Comparison of ENCODE assay signal across 1 cellular context in the genomic region with DNA sequence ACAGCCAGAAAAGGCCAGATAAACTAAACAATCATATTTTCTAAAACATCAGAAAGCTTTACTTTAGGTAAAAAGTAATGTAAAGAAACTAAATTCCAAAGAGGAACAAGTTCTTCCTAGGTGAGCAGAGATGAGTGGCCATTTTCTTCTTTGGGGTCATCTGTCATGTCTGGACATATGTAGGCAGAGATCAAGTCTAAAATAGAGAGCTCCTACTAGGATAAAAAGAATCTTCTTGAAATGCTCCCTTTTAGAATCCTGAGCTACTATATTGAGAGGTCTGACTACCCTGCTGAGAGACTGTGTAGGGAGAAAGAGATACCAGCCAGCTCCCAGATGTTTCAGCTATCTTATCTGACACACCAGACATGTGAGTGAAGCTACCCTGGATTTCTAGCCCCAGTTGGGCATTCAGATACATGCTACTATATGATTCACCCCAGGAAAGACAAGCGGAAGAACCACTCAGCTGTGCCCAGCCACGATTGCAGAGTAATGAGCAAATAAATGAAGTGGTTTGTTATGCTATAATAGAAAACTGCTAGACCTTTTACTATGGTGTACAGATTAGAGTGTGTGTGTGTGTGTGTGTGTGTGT.
TF ChIP-seq lines count a peak whose summit lies in the region.

No MANE protein-coding gene starts in this region.

TF ChIP-seq in K562, 482 proteins besides CTCF, POLR2A, EP300 and RAD21 (continued from another document and continues in another):
- TF ChIP-seq, protein P1, sequence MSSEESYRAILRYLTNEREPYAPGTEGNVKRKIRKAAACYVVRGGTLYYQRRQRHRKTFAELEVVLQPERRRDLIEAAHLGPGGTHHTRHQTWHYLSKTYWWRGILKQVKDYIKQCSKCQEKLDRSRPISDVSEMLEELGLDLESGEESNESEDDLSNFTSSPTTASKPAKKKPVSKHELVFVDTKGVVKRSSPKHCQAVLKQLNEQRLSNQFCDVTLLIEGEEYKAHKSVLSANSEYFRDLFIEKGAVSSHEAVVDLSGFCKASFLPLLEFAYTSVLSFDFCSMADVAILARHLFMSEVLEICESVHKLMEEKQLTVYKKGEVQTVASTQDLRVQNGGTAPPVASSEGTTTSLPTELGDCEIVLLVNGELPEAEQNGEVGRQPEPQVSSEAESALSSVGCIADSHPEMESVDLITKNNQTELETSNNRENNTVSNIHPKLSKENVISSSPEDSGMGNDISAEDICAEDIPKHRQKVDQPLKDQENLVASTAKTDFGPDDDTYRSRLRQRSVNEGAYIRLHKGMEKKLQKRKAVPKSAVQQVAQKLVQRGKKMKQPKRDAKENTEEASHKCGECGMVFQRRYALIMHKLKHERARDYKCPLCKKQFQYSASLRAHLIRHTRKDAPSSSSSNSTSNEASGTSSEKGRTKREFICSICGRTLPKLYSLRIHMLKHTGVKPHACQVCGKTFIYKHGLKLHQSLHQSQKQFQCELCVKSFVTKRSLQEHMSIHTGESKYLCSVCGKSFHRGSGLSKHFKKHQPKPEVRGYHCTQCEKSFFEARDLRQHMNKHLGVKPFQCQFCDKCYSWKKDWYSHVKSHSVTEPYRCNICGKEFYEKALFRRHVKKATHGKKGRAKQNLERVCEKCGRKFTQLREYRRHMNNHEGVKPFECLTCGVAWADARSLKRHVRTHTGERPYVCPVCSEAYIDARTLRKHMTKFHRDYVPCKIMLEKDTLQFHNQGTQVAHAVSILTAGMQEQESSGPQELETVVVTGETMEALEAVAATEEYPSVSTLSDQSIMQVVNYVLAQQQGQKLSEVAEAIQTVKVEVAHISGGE (CRISPR knock-in tag; IDR thresholded peaks at IDR 0.05): peak in 1 of 3 experiments; percentile 73; a peak in 2 of 6 replicates
- TF ChIP-seq, protein P2, sequence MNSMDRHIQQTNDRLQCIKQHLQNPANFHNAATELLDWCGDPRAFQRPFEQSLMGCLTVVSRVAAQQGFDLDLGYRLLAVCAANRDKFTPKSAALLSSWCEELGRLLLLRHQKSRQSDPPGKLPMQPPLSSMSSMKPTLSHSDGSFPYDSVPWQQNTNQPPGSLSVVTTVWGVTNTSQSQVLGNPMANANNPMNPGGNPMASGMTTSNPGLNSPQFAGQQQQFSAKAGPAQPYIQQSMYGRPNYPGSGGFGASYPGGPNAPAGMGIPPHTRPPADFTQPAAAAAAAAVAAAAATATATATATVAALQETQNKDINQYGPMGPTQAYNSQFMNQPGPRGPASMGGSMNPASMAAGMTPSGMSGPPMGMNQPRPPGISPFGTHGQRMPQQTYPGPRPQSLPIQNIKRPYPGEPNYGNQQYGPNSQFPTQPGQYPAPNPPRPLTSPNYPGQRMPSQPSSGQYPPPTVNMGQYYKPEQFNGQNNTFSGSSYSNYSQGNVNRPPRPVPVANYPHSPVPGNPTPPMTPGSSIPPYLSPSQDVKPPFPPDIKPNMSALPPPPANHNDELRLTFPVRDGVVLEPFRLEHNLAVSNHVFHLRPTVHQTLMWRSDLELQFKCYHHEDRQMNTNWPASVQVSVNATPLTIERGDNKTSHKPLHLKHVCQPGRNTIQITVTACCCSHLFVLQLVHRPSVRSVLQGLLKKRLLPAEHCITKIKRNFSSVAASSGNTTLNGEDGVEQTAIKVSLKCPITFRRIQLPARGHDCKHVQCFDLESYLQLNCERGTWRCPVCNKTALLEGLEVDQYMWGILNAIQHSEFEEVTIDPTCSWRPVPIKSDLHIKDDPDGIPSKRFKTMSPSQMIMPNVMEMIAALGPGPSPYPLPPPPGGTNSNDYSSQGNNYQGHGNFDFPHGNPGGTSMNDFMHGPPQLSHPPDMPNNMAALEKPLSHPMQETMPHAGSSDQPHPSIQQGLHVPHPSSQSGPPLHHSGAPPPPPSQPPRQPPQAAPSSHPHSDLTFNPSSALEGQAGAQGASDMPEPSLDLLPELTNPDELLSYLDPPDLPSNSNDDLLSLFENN (IDR thresholded peaks at IDR 0.05; ENCODE audit: low read depth in 2 of 2, low read length in 2 of 2): peak in 1 of 2 experiments; percentile 96; a peak in 2 of 4 replicates
- TF ChIP-seq RAD51 (IDR thresholded peaks at IDR 0.05; ENCODE audit: borderline replicate concordance, low read depth): 0 out of 2 replicates have a peak, but pooled peaks have one; percentile 9
- TF ChIP-seq ZNF311 (CRISPR knock-in tag; IDR thresholded peaks at IDR 0.05): peak; percentile 81
- TF ChIP-seq ELF2 (CRISPR knock-in tag; IDR thresholded peaks at IDR 0.05): no peak
- no peak for TF ChIP-seq RBM14 (IDR thresholded peaks at IDR 0.05; ENCODE audit: borderline replicate concordance, insufficient read depth, low read depth, low read length)
- TF ChIP-seq ZNF23 (CRISPR knock-in tag; IDR thresholded peaks at IDR 0.05): no peak
- TF ChIP-seq, protein P3, sequence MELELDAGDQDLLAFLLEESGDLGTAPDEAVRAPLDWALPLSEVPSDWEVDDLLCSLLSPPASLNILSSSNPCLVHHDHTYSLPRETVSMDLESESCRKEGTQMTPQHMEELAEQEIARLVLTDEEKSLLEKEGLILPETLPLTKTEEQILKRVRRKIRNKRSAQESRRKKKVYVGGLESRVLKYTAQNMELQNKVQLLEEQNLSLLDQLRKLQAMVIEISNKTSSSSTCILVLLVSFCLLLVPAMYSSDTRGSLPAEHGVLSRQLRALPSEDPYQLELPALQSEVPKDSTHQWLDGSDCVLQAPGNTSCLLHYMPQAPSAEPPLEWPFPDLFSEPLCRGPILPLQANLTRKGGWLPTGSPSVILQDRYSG (tag; conservative IDR thresholded peaks at IDR 0.05; ENCODE audit: low read depth): peak; percentile 67; the same call in 1 of the 2 replicates
- TF ChIP-seq NFE2 (IDR thresholded peaks at IDR 0.05; ENCODE audit: low read depth): 0 out of 2 replicates have a peak, but pooled peaks have one; percentile 23
- TF ChIP-seq, protein P4, sequence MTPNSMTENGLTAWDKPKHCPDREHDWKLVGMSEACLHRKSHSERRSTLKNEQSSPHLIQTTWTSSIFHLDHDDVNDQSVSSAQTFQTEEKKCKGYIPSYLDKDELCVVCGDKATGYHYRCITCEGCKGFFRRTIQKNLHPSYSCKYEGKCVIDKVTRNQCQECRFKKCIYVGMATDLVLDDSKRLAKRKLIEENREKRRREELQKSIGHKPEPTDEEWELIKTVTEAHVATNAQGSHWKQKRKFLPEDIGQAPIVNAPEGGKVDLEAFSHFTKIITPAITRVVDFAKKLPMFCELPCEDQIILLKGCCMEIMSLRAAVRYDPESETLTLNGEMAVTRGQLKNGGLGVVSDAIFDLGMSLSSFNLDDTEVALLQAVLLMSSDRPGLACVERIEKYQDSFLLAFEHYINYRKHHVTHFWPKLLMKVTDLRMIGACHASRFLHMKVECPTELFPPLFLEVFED (CRISPR knock-in tag; conservative IDR thresholded peaks at IDR 0.05): peak; percentile 27; the same call in 1 of the 2 replicates
- TF ChIP-seq EP400 (IDR thresholded peaks at IDR 0.05): peak; percentile 21; the same call in 1 of the 2 replicates
- TF ChIP-seq MAZ (CRISPR knock-in tag; conservative IDR thresholded peaks at IDR 0.05 in 1 of 2, IDR thresholded peaks at IDR 0.05 in 1 of 2): peak; percentile 32 to 72; a peak in 3 of 4 replicates
- TF ChIP-seq ZNF175 (CRISPR knock-in tag; IDR thresholded peaks at IDR 0.05; ENCODE audit: low read depth): peak; percentile 93
- TF ChIP-seq HOXB6 (CRISPR knock-in tag; IDR thresholded peaks at IDR 0.05; ENCODE audit: borderline replicate concordance): no peak
- TF ChIP-seq ATF7 (IDR thresholded peaks at IDR 0.05): peak; percentile 75
- no peak for TF ChIP-seq ZFP1 (CRISPR knock-in tag; IDR thresholded peaks at IDR 0.05)
- no peak for TF ChIP-seq ZNF121 (CRISPR knock-in tag; conservative IDR thresholded peaks at IDR 0.05)
- TF ChIP-seq NCOA4 (IDR thresholded peaks at IDR 0.05; ENCODE audit: partially characterized antibody): peak; percentile 43
- no peak for TF ChIP-seq GTF2F1 (IDR thresholded peaks at IDR 0.05; ENCODE audit: low read depth, low read length)
- no peak for TF ChIP-seq NCOA6 (IDR thresholded peaks at IDR 0.05)
- no peak for TF ChIP-seq ZNF79 (CRISPR knock-in tag; IDR thresholded peaks at IDR 0.05; ENCODE audit: low read depth)
- TF ChIP-seq HDAC8 (tag; IDR thresholded peaks at IDR 0.05): no peak
- peak; percentile 88; the same call in 1 of the 2 replicates for TF ChIP-seq GATAD2B (IDR thresholded peaks at IDR 0.05; ENCODE audit: borderline replicate concordance)
- peak; percentile 100 for TF ChIP-seq CBFA2T3 (IDR thresholded peaks at IDR 0.05)
- no peak for TF ChIP-seq U2AF1 (optimal IDR thresholded peaks at IDR 0.05; ENCODE audit: low read depth, low read length)
- peak; percentile 57 for TF ChIP-seq TAF1 (IDR thresholded peaks at IDR 0.05; ENCODE audit: control insufficient read depth, extremely low read depth, insufficient read depth, low read length, severe bottlenecking)
- no peak for TF ChIP-seq FOS (IDR thresholded peaks at IDR 0.05; ENCODE audit: extremely low read depth, insufficient read length)
- TF ChIP-seq, protein P5, sequence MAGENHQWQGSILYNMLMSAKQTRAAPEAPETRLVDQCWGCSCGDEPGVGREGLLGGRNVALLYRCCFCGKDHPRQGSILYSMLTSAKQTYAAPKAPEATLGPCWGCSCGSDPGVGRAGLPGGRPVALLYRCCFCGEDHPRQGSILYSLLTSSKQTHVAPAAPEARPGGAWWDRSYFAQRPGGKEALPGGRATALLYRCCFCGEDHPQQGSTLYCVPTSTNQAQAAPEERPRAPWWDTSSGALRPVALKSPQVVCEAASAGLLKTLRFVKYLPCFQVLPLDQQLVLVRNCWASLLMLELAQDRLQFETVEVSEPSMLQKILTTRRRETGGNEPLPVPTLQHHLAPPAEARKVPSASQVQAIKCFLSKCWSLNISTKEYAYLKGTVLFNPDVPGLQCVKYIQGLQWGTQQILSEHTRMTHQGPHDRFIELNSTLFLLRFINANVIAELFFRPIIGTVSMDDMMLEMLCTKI (IDR thresholded peaks at IDR 0.05; ENCODE audit: partially characterized antibody): no peak
- TF ChIP-seq PPARD (CRISPR knock-in tag; IDR thresholded peaks at IDR 0.05): no peak
- TF ChIP-seq TAL1 (IDR thresholded peaks at IDR 0.05): peak; percentile 99
- no peak for TF ChIP-seq CHCHD3 (CRISPR knock-in tag; IDR thresholded peaks at IDR 0.05)
- TF ChIP-seq HIVEP1 (CRISPR knock-in tag; IDR thresholded peaks at IDR 0.05): no peak
- peak; percentile 99 for TF ChIP-seq TCF3 (CRISPR knock-in tag; IDR thresholded peaks at IDR 0.05)
- no peak for TF ChIP-seq ETS2 (tag; IDR thresholded peaks at IDR 0.05; ENCODE audit: borderline replicate concordance, poor library complexity, severe bottlenecking)
- TF ChIP-seq, protein P6, sequence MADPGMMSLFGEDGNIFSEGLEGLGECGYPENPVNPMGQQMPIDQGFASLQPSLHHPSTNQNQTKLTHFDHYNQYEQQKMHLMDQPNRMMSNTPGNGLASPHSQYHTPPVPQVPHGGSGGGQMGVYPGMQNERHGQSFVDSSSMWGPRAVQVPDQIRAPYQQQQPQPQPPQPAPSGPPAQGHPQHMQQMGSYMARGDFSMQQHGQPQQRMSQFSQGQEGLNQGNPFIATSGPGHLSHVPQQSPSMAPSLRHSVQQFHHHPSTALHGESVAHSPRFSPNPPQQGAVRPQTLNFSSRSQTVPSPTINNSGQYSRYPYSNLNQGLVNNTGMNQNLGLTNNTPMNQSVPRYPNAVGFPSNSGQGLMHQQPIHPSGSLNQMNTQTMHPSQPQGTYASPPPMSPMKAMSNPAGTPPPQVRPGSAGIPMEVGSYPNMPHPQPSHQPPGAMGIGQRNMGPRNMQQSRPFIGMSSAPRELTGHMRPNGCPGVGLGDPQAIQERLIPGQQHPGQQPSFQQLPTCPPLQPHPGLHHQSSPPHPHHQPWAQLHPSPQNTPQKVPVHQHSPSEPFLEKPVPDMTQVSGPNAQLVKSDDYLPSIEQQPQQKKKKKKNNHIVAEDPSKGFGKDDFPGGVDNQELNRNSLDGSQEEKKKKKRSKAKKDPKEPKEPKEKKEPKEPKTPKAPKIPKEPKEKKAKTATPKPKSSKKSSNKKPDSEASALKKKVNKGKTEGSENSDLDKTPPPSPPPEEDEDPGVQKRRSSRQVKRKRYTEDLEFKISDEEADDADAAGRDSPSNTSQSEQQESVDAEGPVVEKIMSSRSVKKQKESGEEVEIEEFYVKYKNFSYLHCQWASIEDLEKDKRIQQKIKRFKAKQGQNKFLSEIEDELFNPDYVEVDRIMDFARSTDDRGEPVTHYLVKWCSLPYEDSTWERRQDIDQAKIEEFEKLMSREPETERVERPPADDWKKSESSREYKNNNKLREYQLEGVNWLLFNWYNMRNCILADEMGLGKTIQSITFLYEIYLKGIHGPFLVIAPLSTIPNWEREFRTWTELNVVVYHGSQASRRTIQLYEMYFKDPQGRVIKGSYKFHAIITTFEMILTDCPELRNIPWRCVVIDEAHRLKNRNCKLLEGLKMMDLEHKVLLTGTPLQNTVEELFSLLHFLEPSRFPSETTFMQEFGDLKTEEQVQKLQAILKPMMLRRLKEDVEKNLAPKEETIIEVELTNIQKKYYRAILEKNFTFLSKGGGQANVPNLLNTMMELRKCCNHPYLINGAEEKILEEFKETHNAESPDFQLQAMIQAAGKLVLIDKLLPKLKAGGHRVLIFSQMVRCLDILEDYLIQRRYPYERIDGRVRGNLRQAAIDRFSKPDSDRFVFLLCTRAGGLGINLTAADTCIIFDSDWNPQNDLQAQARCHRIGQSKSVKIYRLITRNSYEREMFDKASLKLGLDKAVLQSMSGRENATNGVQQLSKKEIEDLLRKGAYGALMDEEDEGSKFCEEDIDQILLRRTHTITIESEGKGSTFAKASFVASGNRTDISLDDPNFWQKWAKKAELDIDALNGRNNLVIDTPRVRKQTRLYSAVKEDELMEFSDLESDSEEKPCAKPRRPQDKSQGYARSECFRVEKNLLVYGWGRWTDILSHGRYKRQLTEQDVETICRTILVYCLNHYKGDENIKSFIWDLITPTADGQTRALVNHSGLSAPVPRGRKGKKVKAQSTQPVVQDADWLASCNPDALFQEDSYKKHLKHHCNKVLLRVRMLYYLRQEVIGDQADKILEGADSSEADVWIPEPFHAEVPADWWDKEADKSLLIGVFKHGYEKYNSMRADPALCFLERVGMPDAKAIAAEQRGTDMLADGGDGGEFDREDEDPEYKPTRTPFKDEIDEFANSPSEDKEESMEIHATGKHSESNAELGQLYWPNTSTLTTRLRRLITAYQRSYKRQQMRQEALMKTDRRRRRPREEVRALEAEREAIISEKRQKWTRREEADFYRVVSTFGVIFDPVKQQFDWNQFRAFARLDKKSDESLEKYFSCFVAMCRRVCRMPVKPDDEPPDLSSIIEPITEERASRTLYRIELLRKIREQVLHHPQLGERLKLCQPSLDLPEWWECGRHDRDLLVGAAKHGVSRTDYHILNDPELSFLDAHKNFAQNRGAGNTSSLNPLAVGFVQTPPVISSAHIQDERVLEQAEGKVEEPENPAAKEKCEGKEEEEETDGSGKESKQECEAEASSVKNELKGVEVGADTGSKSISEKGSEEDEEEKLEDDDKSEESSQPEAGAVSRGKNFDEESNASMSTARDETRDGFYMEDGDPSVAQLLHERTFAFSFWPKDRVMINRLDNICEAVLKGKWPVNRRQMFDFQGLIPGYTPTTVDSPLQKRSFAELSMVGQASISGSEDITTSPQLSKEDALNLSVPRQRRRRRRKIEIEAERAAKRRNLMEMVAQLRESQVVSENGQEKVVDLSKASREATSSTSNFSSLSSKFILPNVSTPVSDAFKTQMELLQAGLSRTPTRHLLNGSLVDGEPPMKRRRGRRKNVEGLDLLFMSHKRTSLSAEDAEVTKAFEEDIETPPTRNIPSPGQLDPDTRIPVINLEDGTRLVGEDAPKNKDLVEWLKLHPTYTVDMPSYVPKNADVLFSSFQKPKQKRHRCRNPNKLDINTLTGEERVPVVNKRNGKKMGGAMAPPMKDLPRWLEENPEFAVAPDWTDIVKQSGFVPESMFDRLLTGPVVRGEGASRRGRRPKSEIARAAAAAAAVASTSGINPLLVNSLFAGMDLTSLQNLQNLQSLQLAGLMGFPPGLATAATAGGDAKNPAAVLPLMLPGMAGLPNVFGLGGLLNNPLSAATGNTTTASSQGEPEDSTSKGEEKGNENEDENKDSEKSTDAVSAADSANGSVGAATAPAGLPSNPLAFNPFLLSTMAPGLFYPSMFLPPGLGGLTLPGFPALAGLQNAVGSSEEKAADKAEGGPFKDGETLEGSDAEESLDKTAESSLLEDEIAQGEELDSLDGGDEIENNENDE (IDR thresholded peaks at IDR 0.05; ENCODE audit: low read depth, low read length): no peak
- peak; percentile 74 to 92; a peak in 3 of 4 replicates for TF ChIP-seq TBL1XR1 (IDR thresholded peaks at IDR 0.05; ENCODE audit: low read length in 2 of 2)
- TF ChIP-seq L3MBTL2 (IDR thresholded peaks at IDR 0.05): 0 out of 2 replicates have a peak, but pooled peaks have one; percentile 24
